In genomic region chr1:54471588-54471987, GRCh38 we compare ENCODE assay signal across 26 cellular contexts.
"Had no signal": no experiment of that assay in that cellular context is flagged by ENCODE, and none has a peak within 500 bp of the region (broad histone marks: within the 10 kb centered on the region; RNA-seq: fewer than 3 reads in every experiment).

No MANE protein-coding gene starts in this region.

- H3K27me3 ChIP-seq: gastrocnemius medialis, vagina had no signal

- DNase-seq: activated CD4-positive, alpha-beta memory T cell treated with anti-CD3 and anti-CD28 coated beads for 36 hours; activated CD4-positive, alpha-beta T cell treated with anti-CD3 and anti-CD28 coated beads for 48 hours; activated CD8-positive, alpha-beta memory T cell treated with anti-CD3 and anti-CD28 coated beads, Interleukin-2, amount 50 U/mL, for 4 hours; activated gamma-delta T cell; activated naive CD4-positive, alpha-beta T cell treated with anti-CD3 and anti-CD28 coated beads, Interleukin-2, amount 10 ng/mL, durations not matched to agents 7 days and 5 days; activated naive CD8-positive, alpha-beta T cell treated with anti-CD3 and anti-CD28 coated beads, Interleukin-2, amount 10 ng/mL, durations not matched to agents 7 days and 5 days; activated T-cell treated with anti-CD3 and anti-CD28 coated beads, Interleukin-2, amount 50 U/mL, for 1 hour; brain microvascular endothelial cell; dorsolateral prefrontal cortex; effector memory CD4-positive, alpha-beta T cell; erythroblast; gastrocnemius medialis; glutamatergic neuron; islet precursor cell; left cardiac atrium; mammary epithelial cell; naive thymus-derived CD8-positive, alpha-beta T cell; right cardiac atrium; stimulated activated CD4-positive, alpha-beta T cell treated with anti-CD3 and anti-CD28 coated beads, Interleukin-4, amount 100 ng/mL, for 1 hour; stimulated activated naive CD8-positive, alpha-beta T cell treated with anti-CD3 and anti-CD28 coated beads, Interleukin-15, Interleukin-2, amounts not matched to agents 100 U/mL and 50 U/mL, for 24 hours had no signal

- H3K9me3 ChIP-seq: gastrocnemius medialis, neutrophil, thoracic aorta, upper lobe of left lung, vagina had no signal

- H3K4me3 Mint-ChIP-seq: activated CD4-positive, alpha-beta memory T cell treated with anti-CD3 and anti-CD28 coated beads for 36 hours; activated naive CD4-positive, alpha-beta T cell treated with anti-CD3 and anti-CD28 coated beads, Interleukin-2, amount 10 ng/mL, durations not matched to agents 7 days and 5 days; activated naive CD8-positive, alpha-beta T cell treated with anti-CD3 and anti-CD28 coated beads, Interleukin-2, amount 10 ng/mL, durations not matched to agents 7 days and 5 days; naive thymus-derived CD8-positive, alpha-beta T cell had no signal

- H3K27ac Mint-ChIP-seq: activated CD4-positive, alpha-beta memory T cell treated with anti-CD3 and anti-CD28 coated beads for 36 hours; activated naive CD4-positive, alpha-beta T cell treated with anti-CD3 and anti-CD28 coated beads, Interleukin-2, amount 10 ng/mL, durations not matched to agents 7 days and 5 days; activated naive CD8-positive, alpha-beta T cell treated with anti-CD3 and anti-CD28 coated beads, Interleukin-2, amount 10 ng/mL, durations not matched to agents 7 days and 5 days had no signal

- H3K27ac ChIP-seq: brain microvascular endothelial cell, coronary artery, dorsolateral prefrontal cortex, gastrocnemius medialis, neutrophil, parathyroid adenoma, thoracic aorta, upper lobe of left lung, vagina had no signal

- H3K36me3 ChIP-seq: brain microvascular endothelial cell, gastrocnemius medialis, neutrophil, thoracic aorta, upper lobe of left lung, vagina had no signal

- ATAC-seq: gastrocnemius medialis; left cardiac atrium; naive thymus-derived CD8-positive, alpha-beta T cell; right cardiac atrium; stimulated activated naive CD8-positive, alpha-beta T cell treated with anti-CD3 and anti-CD28 coated beads, Interleukin-15, Interleukin-2, amounts not matched to agents 100 U/mL and 50 U/mL, for 24 hours had no signal

- H3K4me3 ChIP-seq: coronary artery, dorsolateral prefrontal cortex, gastrocnemius medialis, thoracic aorta, upper lobe of left lung, vagina had no signal

- H3K36me3 Mint-ChIP-seq: activated CD4-positive, alpha-beta memory T cell treated with anti-CD3 and anti-CD28 coated beads for 36 hours; activated naive CD4-positive, alpha-beta T cell treated with anti-CD3 and anti-CD28 coated beads, Interleukin-2, amount 10 ng/mL, durations not matched to agents 7 days and 5 days; naive thymus-derived CD8-positive, alpha-beta T cell had no signal

- H3K9me3 Mint-ChIP-seq: activated CD4-positive, alpha-beta memory T cell treated with anti-CD3 and anti-CD28 coated beads for 36 hours; activated naive CD8-positive, alpha-beta T cell treated with anti-CD3 and anti-CD28 coated beads, Interleukin-2, amount 10 ng/mL, durations not matched to agents 7 days and 5 days; naive thymus-derived CD8-positive, alpha-beta T cell had no signal
